Comparison of ENCODE assay signal across 11 cellular contexts in the genomic region with DNA sequence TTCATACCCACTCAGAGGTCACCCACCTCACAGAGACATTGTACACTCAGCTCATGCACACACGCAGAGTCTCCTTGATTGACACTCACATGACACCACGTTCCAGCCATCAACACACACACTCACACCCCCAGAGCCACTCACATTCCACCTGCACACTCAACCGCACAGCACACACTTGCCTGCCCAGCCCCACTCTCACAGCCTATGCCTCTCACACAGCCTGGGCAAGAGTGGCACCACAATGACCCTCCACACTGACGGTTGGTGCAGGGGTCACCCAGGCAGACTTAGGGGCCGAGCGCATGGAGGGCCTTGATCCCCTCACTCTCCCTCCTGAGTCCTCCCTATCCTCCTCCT. TPM values are rescaled to one million over a fixed set of nuclear protein-coding genes. Genes with fewer than 3 reads are reported as not detected.
DNase-seq lines count a peak whose midpoint lies in the region; ATAC-seq and TF ChIP-seq lines count a peak whose summit lies in the region.
"Had no signal": no experiment of that assay in that cellular context is flagged by ENCODE, and none has a peak within 500 bp of the region (broad histone marks: within the 10 kb centered on the region; RNA-seq: fewer than 3 reads in every experiment).

No MANE protein-coding gene starts in this region.

- H2AK9ac ChIP-seq in IMR-90 (replicated peaks; ENCODE audit: low read depth, low read length, poor library complexity), result no peak overlapping the region

- H4K91ac ChIP-seq in IMR-90 (ENCODE audit: insufficient read depth, low read depth, low read length), result no peak overlapping the region

- no peak overlapping the region for H3K23ac ChIP-seq in IMR-90 (ENCODE audit: low read depth, low read length)

- TF ChIP-seq CTCF in IMR-90 (conservative IDR thresholded peaks at IDR 0.05; ENCODE audit: low read depth, low read length), result no peak
- TF ChIP-seq CTCF in coronary artery (IDR thresholded peaks at IDR 0.05), result no peak

- no peak for TF ChIP-seq POLR2A in IMR-90 (IDR thresholded peaks at IDR 0.05; ENCODE audit: low read depth, low read length)

- H3K4me1 ChIP-seq in IMR-90 (ENCODE audit: control insufficient read depth, insufficient read depth, low read length), result peaks cover 5% of the 10 kb centered on the region
- H3K4me1 ChIP-seq: parathyroid adenoma had no signal

- peak overlapping the region; percentile 33 for H2AFZ ChIP-seq in IMR-90 (replicated peaks; ENCODE audit: low read length, poor library complexity)
- H2AFZ ChIP-seq: parathyroid adenoma had no signal

- H3K79me1 ChIP-seq in IMR-90 (ENCODE audit: low read depth in 1 of 2, low read length in 2 of 2), result no peaks in the 10 kb centered on the region

- H3K36me3 ChIP-seq in IMR-90 (ENCODE audit: control insufficient read depth, insufficient read depth, low read length), result no peaks in the 10 kb centered on the region

- CTCF ChIA-PET in IMR-90 (lab: Yijun Ruan, JAX), result no interaction called here

- no peak overlapping the region for H2BK120ac ChIP-seq in IMR-90 (ENCODE audit: low read depth, low read length)

- H3K56ac ChIP-seq in IMR-90 (ENCODE audit: extremely low read depth, insufficient read depth, low read length), result no peak overlapping the region

- H3K27me3 ChIP-seq in IMR-90 (ENCODE audit: control insufficient read depth, insufficient read depth, low read length), result peaks cover 5% of the 10 kb centered on the region; the same call in 1 of the 2 replicates

- no peak overlapping the region for H3K14ac ChIP-seq in IMR-90 (replicated peaks; ENCODE audit: low read depth, low read length)

- no peak overlapping the region for H4K5ac ChIP-seq in IMR-90 (ENCODE audit: low read depth, low read length)

- H3K4me2 ChIP-seq in IMR-90 (ENCODE audit: low read depth, low read length), result no peak overlapping the region

- H3K9me3 ChIP-seq in IMR-90 (ENCODE audit: control insufficient read depth, insufficient read depth, low read length), result no peaks in the 10 kb centered on the region

- intact Hi-C loops in IMR-90 (cut with micrococcal nuclease), result no loop called here

- no peak for TF ChIP-seq RAD21 in IMR-90 (IDR thresholded peaks at IDR 0.05; ENCODE audit: low read length)

- POLR2A ChIA-PET in IMR-90 (lab: Charles Lee; ENCODE audit: unreplicated experiment), result no interaction called here

- no peak overlapping the region for H2BK20ac ChIP-seq in IMR-90 (ENCODE audit: low read depth, low read length)

- peak overlapping the region; percentile 33 for H2AK5ac ChIP-seq in IMR-90 (ENCODE audit: low read depth, low read length)

- no peak overlapping the region for H2BK5ac ChIP-seq in IMR-90 (ENCODE audit: low read depth, low read length, poor library complexity, severe bottlenecking)

- peaks cover 9% of the 10 kb centered on the region for H3K9me1 ChIP-seq in IMR-90 (ENCODE audit: insufficient read depth, low read length)

- H3K27ac ChIP-seq in IMR-90 (ENCODE audit: insufficient read depth, low read length) (no peak overlapping the region), coronary artery (peak overlapping the region in 1 of 2 donors; percentile 74)
- H3K27ac ChIP-seq: parathyroid adenoma had no signal

- H3K4ac ChIP-seq in IMR-90 (ENCODE audit: low read depth, low read length), result no peak overlapping the region

- no peak for DNase-seq in IMR-90
- DNase-seq in coronary artery (ENCODE audit: low spot score), result no peak
- peak; percentile 44 for DNase-seq in renal cortical epithelial cell (ENCODE audit: low read depth)
- no peak for DNase-seq in NCI-H187 (lab: John Stamatoyannopoulos, UW)
- no peak for DNase-seq in HCEC 1CT
- DNase-seq: activated CD4-positive, alpha-beta T cell treated with anti-CD3 and anti-CD28 coated beads for 1 hour; activated gamma-delta T cell treated with Interleukin-2 at 50 U/mL for 16 hours; COR-L47 had no signal

- H3K4me3 ChIP-seq in IMR-90 (ENCODE audit: insufficient read depth, low read depth, low read length), result no peak overlapping the region
- H3K4me3 ChIP-seq in coronary artery, result peak overlapping the region; percentile 62

- no peak overlapping the region for H3K9ac ChIP-seq in IMR-90 (ENCODE audit: low read depth, low read length)
- H3K9ac ChIP-seq: parathyroid adenoma had no signal

- in situ Hi-C loops in IMR-90 (cut with MboI; ENCODE audit: low sequenced_read_pairs), result no loop called here

- H2BK15ac ChIP-seq in IMR-90 (ENCODE audit: low read depth, low read length), result no peak overlapping the region; the same call in 2 of the 3 replicates

- no peak overlapping the region for H4K8ac ChIP-seq in IMR-90 (ENCODE audit: low read depth in 2 of 2, low read length in 2 of 2)

- 72% methylated on average over 5 of the region's 6 CpGs; no CpG with 5 or more reads in 1 of the 2 experiments for WGBS in IMR-90 (ENCODE audit: extremely low coverage in 2 of 2, insufficient read length in 1 of 2), 2 experiments

- H3K18ac ChIP-seq in IMR-90 (ENCODE audit: low read depth, low read length), result no peak overlapping the region

- no TSS peak for BruUV-seq in IMR-90 (replicated peaks; lab: Mats Ljungman, UMichigan)

- H4K20me1 ChIP-seq in IMR-90 (ENCODE audit: insufficient read depth, low read length), result no peaks in the 10 kb centered on the region; the same call in 1 of the 2 replicates

- dilution Hi-C loops in IMR-90 (cut with HindIII; ENCODE audit: low sequenced_read_pairs, unreplicated experiment), result no loop called here

- ATAC-seq in IMR-90 (ENCODE audit: low read depth), result no peak
- ATAC-seq in GM21576 (IDR thresholded peaks at IDR 0.05; ENCODE audit: unreplicated experiment), result no peak

TF ChIP-seq in IMR-90, 13 proteins besides CTCF, POLR2A, EP300 and RAD21:
- TF ChIP-seq RCOR1 (IDR thresholded peaks at IDR 0.05; ENCODE audit: insufficient replicate concordance, low read length), result no peak
- no peak for TF ChIP-seq MAZ (IDR thresholded peaks at IDR 0.05; ENCODE audit: borderline replicate concordance, low read depth, low read length)
- no peak for TF ChIP-seq CHD1 (IDR thresholded peaks at IDR 0.05; ENCODE audit: low read depth, low read length)
- TF ChIP-seq BHLHE40 (IDR thresholded peaks at IDR 0.05; ENCODE audit: low read depth, low read length), result no peak
- no peak for TF ChIP-seq SMC3 (IDR thresholded peaks at IDR 0.05; ENCODE audit: low read depth, low read length)
- TF ChIP-seq CEBPB (IDR thresholded peaks at IDR 0.05; ENCODE audit: low read depth, low read length), result no peak
- TF ChIP-seq RFX5 (IDR thresholded peaks at IDR 0.05; ENCODE audit: low read depth, low read length), result no peak
- no peak for TF ChIP-seq FOS (IDR thresholded peaks at IDR 0.05; ENCODE audit: low read depth, low read length)
- TF ChIP-seq MXI1 (IDR thresholded peaks at IDR 0.05; ENCODE audit: borderline replicate concordance, low read depth, low read length), result no peak
- TF ChIP-seq, protein P1, sequence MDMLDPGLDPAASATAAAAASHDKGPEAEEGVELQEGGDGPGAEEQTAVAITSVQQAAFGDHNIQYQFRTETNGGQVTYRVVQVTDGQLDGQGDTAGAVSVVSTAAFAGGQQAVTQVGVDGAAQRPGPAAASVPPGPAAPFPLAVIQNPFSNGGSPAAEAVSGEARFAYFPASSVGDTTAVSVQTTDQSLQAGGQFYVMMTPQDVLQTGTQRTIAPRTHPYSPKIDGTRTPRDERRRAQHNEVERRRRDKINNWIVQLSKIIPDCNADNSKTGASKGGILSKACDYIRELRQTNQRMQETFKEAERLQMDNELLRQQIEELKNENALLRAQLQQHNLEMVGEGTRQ (IDR thresholded peaks at IDR 0.05; ENCODE audit: low read depth, low read length), result no peak

RNA-seq across cellular contexts. Expression of gene SPI1, which starts 2.2 kb away (rescaled TPM):
- total RNA-seq in IMR-90 (2012; rRNA removed), result not detected in 2 replicates
- not detected in 2 replicates for polyA plus RNA-seq in IMR-90 (2012; rRNA removed)
- 0.03 TPM in 1 of 2 replicates, not detected in the other for polyA plus RNA-seq in IMR-90 (2012; cell fraction: cytosol; rRNA removed)
- not detected in 2 replicates for polyA plus RNA-seq in IMR-90 (2012; cell fraction: nucleus; rRNA removed; ENCODE audit: low replicate concordance)
- not detected in 2 replicates for total RNA-seq in renal cortical epithelial cell
- polyA plus RNA-seq: keratinocyte had no signal

RNA-seq across cellular contexts. Expression of gene MYBPC3, which starts 23.7 kb away (rescaled TPM):
- not detected in 2 replicates for total RNA-seq in IMR-90 (2012; rRNA removed)
- not detected in 2 replicates for polyA plus RNA-seq in IMR-90 (2012; rRNA removed)
- not detected in 2 replicates for polyA plus RNA-seq in IMR-90 (2012; cell fraction: cytosol; rRNA removed)
- polyA plus RNA-seq in IMR-90 (2012; cell fraction: nucleus; rRNA removed; ENCODE audit: low replicate concordance), result not detected in 2 replicates
- total RNA-seq in renal cortical epithelial cell, result not detected in 2 replicates
- polyA plus RNA-seq: keratinocyte had no signal

RNA-seq across cellular contexts. Expression of gene SLC39A13, which starts 32.2 kb away (rescaled TPM):
- total RNA-seq in IMR-90 (2012; rRNA removed) (29.2 and 32.4 TPM in 2 replicates), renal cortical epithelial cell (51.9 and 140 TPM in 2 replicates)
- polyA plus RNA-seq in IMR-90 (2012; rRNA removed), result 144 and 164 TPM in 2 replicates
- polyA plus RNA-seq in IMR-90 (2012; cell fraction: cytosol; rRNA removed), result 96.1 and 190 TPM in 2 replicates
- 451 and 1,131 TPM in 2 replicates for polyA plus RNA-seq in IMR-90 (2012; cell fraction: nucleus; rRNA removed; ENCODE audit: low replicate concordance)

RNA-seq across cellular contexts. Expression of gene PSMC3, which starts 50.1 kb away (rescaled TPM):
- total RNA-seq in IMR-90 (2012; rRNA removed), result 238 and 484 TPM in 2 replicates
- 253 TPM in 2 replicates for polyA plus RNA-seq in IMR-90 (2012; rRNA removed)
- polyA plus RNA-seq in IMR-90 (2012; cell fraction: cytosol; rRNA removed), result 146 and 163 TPM in 2 replicates
- 79.5 and 128 TPM in 2 replicates for polyA plus RNA-seq in IMR-90 (2012; cell fraction: nucleus; rRNA removed; ENCODE audit: low replicate concordance)
- total RNA-seq in renal cortical epithelial cell, result 169 and 186 TPM in 2 replicates
